Comparison of ENCODE assay signal across 1 cellular context in the genomic region with DNA sequence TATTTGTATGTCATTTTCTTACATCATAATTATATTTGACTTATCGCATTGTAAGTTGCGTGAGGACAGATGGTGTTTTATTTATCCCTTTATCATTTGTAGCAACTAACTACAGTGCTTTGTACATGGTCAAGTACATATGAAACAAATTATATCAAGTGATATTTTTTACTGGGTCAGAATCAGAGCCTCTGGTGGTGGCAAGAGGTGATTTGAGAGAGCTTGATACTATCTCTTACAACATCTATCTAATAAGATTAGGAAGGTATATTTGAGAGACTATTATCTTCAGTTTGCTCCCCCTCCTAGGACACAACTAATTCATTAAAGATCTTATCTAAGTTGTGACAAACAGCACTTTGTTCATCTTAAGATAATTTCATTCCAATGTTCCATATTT.
TF ChIP-seq lines count a peak whose summit lies in the region.

No MANE protein-coding gene starts in this region.

TF ChIP-seq in SK-N-SH treated with all-trans-retinoic acid at 6 μM for 48 hours, 23 proteins besides CTCF, POLR2A, EP300 and RAD21 (continued from another document):
- TF ChIP-seq, protein P1, sequence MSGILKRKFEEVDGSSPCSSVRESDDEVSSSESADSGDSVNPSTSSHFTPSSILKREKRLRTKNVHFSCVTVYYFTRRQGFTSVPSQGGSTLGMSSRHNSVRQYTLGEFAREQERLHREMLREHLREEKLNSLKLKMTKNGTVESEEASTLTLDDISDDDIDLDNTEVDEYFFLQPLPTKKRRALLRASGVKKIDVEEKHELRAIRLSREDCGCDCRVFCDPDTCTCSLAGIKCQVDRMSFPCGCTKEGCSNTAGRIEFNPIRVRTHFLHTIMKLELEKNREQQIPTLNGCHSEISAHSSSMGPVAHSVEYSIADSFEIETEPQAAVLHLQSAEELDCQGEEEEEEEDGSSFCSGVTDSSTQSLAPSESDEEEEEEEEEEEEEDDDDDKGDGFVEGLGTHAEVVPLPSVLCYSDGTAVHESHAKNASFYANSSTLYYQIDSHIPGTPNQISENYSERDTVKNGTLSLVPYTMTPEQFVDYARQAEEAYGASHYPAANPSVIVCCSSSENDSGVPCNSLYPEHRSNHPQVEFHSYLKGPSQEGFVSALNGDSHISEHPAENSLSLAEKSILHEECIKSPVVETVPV (CRISPR knock-in tag; IDR thresholded peaks at IDR 0.05), result no peak
- TF ChIP-seq OSR1 (CRISPR knock-in tag; IDR thresholded peaks at IDR 0.05), result no peak
- TF ChIP-seq TCF4 (CRISPR knock-in tag; IDR thresholded peaks at IDR 0.05; ENCODE audit: borderline replicate concordance), result no peak; the same call in 1 of the 2 replicates
- no peak for TF ChIP-seq ZC3H10 (CRISPR knock-in tag; IDR thresholded peaks at IDR 0.05)
- no peak for TF ChIP-seq ZFP3 (CRISPR knock-in tag; IDR thresholded peaks at IDR 0.05)
- no peak for TF ChIP-seq ESRRG (CRISPR knock-in tag; IDR thresholded peaks at IDR 0.05)
- TF ChIP-seq, protein P2, sequence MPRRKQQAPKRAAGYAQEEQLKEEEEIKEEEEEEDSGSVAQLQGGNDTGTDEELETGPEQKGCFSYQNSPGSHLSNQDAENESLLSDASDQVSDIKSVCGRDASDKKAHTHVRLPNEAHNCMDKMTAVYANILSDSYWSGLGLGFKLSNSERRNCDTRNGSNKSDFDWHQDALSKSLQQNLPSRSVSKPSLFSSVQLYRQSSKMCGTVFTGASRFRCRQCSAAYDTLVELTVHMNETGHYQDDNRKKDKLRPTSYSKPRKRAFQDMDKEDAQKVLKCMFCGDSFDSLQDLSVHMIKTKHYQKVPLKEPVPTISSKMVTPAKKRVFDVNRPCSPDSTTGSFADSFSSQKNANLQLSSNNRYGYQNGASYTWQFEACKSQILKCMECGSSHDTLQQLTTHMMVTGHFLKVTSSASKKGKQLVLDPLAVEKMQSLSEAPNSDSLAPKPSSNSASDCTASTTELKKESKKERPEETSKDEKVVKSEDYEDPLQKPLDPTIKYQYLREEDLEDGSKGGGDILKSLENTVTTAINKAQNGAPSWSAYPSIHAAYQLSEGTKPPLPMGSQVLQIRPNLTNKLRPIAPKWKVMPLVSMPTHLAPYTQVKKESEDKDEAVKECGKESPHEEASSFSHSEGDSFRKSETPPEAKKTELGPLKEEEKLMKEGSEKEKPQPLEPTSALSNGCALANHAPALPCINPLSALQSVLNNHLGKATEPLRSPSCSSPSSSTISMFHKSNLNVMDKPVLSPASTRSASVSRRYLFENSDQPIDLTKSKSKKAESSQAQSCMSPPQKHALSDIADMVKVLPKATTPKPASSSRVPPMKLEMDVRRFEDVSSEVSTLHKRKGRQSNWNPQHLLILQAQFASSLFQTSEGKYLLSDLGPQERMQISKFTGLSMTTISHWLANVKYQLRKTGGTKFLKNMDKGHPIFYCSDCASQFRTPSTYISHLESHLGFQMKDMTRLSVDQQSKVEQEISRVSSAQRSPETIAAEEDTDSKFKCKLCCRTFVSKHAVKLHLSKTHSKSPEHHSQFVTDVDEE (CRISPR knock-in tag; IDR thresholded peaks at IDR 0.05), result no peak
- no peak for TF ChIP-seq PPARA (CRISPR knock-in tag; IDR thresholded peaks at IDR 0.05; ENCODE audit: borderline replicate concordance)
- no peak for TF ChIP-seq ZFP30 (CRISPR knock-in tag; IDR thresholded peaks at IDR 0.05)
- TF ChIP-seq, protein P3, sequence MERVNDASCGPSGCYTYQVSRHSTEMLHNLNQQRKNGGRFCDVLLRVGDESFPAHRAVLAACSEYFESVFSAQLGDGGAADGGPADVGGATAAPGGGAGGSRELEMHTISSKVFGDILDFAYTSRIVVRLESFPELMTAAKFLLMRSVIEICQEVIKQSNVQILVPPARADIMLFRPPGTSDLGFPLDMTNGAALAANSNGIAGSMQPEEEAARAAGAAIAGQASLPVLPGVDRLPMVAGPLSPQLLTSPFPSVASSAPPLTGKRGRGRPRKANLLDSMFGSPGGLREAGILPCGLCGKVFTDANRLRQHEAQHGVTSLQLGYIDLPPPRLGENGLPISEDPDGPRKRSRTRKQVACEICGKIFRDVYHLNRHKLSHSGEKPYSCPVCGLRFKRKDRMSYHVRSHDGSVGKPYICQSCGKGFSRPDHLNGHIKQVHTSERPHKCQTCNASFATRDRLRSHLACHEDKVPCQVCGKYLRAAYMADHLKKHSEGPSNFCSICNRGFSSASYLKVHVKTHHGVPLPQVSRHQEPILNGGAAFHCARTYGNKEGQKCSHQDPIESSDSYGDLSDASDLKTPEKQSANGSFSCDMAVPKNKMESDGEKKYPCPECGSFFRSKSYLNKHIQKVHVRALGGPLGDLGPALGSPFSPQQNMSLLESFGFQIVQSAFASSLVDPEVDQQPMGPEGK (CRISPR knock-in tag; IDR thresholded peaks at IDR 0.05; ENCODE audit: borderline replicate concordance), result no peak
- no peak for TF ChIP-seq TOX (CRISPR knock-in tag; IDR thresholded peaks at IDR 0.05; ENCODE audit: borderline replicate concordance)
- TF ChIP-seq, protein P4, sequence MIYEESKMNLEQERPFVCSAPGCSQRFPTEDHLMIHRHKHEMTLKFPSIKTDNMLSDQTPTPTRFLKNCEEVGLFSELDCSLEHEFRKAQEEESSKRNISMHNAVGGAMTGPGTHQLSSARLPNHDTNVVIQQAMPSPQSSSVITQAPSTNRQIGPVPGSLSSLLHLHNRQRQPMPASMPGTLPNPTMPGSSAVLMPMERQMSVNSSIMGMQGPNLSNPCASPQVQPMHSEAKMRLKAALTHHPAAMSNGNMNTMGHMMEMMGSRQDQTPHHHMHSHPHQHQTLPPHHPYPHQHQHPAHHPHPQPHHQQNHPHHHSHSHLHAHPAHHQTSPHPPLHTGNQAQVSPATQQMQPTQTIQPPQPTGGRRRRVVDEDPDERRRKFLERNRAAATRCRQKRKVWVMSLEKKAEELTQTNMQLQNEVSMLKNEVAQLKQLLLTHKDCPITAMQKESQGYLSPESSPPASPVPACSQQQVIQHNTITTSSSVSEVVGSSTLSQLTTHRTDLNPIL (CRISPR knock-in tag; IDR thresholded peaks at IDR 0.05; ENCODE audit: low read depth), result no peak
- TF ChIP-seq GLIS3 (CRISPR knock-in tag; IDR thresholded peaks at IDR 0.05), result no peak
